In genomic region chr20:18638768-18639167, GRCh38 we compare ENCODE assay signal across 25 cellular contexts. TPM values are rescaled to one million over a fixed set of nuclear protein-coding genes. Genes with fewer than 3 reads are reported as not detected.
DNase-seq lines count a peak whose midpoint lies in the region; ATAC-seq, FAIRE-seq and TF ChIP-seq lines count a peak whose summit lies in the region.
"Had no signal": no experiment of that assay in that cellular context is flagged by ENCODE, and none has a peak within 500 bp of the region (broad histone marks: within the 10 kb centered on the region; RNA-seq: fewer than 3 reads in every experiment).

No MANE protein-coding gene starts in this region.

- H3K36me3 Mint-ChIP-seq in astrocyte (ENCODE audit: low read depth, unreplicated experiment) (peaks cover 8% of the 10 kb centered on the region), memory B cell (peaks cover 13% of the 10 kb centered on the region)
- H3K36me3 Mint-ChIP-seq in T-helper 2 cell treated with Interferon-gamma antibody and Interleukin-4, amounts not matched to agents 5 μg/mL and 100 μg/mL, for 36 hours (ENCODE audit: low read depth) = no peaks in the 10 kb centered on the region

- H3K27me3 Mint-ChIP-seq in stimulated activated naive CD8-positive, alpha-beta T cell treated with anti-CD3 and anti-CD28 coated beads, Interleukin-15, amount 100 ng/mL, for 72 hours = no peaks in the 10 kb centered on the region
- H3K27me3 Mint-ChIP-seq in astrocyte (ENCODE audit: low read depth, unreplicated experiment) (no peaks in the 10 kb centered on the region), memory B cell (no peaks in the 10 kb centered on the region)
- no peaks in the 10 kb centered on the region for H3K27me3 Mint-ChIP-seq in T-helper 2 cell treated with Interferon-gamma antibody and Interleukin-4, amounts not matched to agents 5 μg/mL and 100 μg/mL, for 36 hours (ENCODE audit: low read depth)
- H3K27me3 Mint-ChIP-seq: activated naive CD8-positive, alpha-beta T cell; CD4-positive, alpha-beta memory T cell; progenitor cell of endocrine pancreas had no signal

- no peak overlapping the region for H3K4me3 Mint-ChIP-seq in stimulated activated naive CD8-positive, alpha-beta T cell treated with anti-CD3 and anti-CD28 coated beads, Interleukin-15, amount 100 ng/mL, for 72 hours
- H3K4me3 Mint-ChIP-seq in astrocyte (ENCODE audit: unreplicated experiment) (no peak overlapping the region), memory B cell (no peak overlapping the region)
- H3K4me3 Mint-ChIP-seq in T-helper 2 cell treated with Interferon-gamma antibody and Interleukin-4, amounts not matched to agents 5 μg/mL and 100 μg/mL, for 36 hours = no peak overlapping the region
- H3K4me3 Mint-ChIP-seq: activated naive CD8-positive, alpha-beta T cell had no signal

- H4K20me1 ChIP-seq in astrocyte (ENCODE audit: insufficient read depth, low read length) = no peaks in the 10 kb centered on the region

- H3K36me3 ChIP-seq in astrocyte (ENCODE audit: insufficient read depth, low read length) (no peaks in the 10 kb centered on the region), uterus (no peaks in the 10 kb centered on the region)
- H3K36me3 ChIP-seq: neutrophil had no signal

- intact Hi-C loops in uterus (cut with DNase I; ENCODE audit: low total_unique reads) (no loop called here), Right ventricle myocardium superior (cut with DNase I) (no loop called here)

- no peak for TF ChIP-seq POLR2A in uterus (IDR thresholded peaks at IDR 0.05)

- H3K9me3 Mint-ChIP-seq in stimulated activated naive CD8-positive, alpha-beta T cell treated with anti-CD3 and anti-CD28 coated beads, Interleukin-15, amount 100 ng/mL, for 72 hours = no peaks in the 10 kb centered on the region
- H3K9me3 Mint-ChIP-seq in astrocyte (ENCODE audit: unreplicated experiment) = no peaks in the 10 kb centered on the region
- peaks cover 2% of the 10 kb centered on the region for H3K9me3 Mint-ChIP-seq in memory B cell
- no peaks in the 10 kb centered on the region for H3K9me3 Mint-ChIP-seq in T-helper 2 cell treated with Interferon-gamma antibody and Interleukin-4, amounts not matched to agents 5 μg/mL and 100 μg/mL, for 36 hours
- H3K9me3 Mint-ChIP-seq: CD4-positive, alpha-beta memory T cell had no signal

- H3K27ac ChIP-seq in astrocyte (ENCODE audit: low read depth, low read length) (no peak overlapping the region), uterus (peak overlapping the region; percentile 17 to 63)
- H3K27ac ChIP-seq: epithelial cell of prostate, HL-60, neutrophil had no signal

- no peak overlapping the region for H2AFZ ChIP-seq in astrocyte (ENCODE audit: low read depth, low read length)

- no peaks in the 10 kb centered on the region for H3K79me2 ChIP-seq in astrocyte (ENCODE audit: insufficient read depth, low read length)

- no peaks in the 10 kb centered on the region for H3K4me1 Mint-ChIP-seq in stimulated activated naive CD8-positive, alpha-beta T cell treated with anti-CD3 and anti-CD28 coated beads, Interleukin-15, amount 100 ng/mL, for 72 hours
- H3K4me1 Mint-ChIP-seq in astrocyte (ENCODE audit: low read depth, unreplicated experiment) (peaks cover 19% of the 10 kb centered on the region), memory B cell (peaks cover 21% of the 10 kb centered on the region)
- H3K4me1 Mint-ChIP-seq in T-helper 2 cell treated with Interferon-gamma antibody and Interleukin-4, amounts not matched to agents 5 μg/mL and 100 μg/mL, for 36 hours (ENCODE audit: low read depth) = no peaks in the 10 kb centered on the region

- DNase-seq in stimulated activated naive CD8-positive, alpha-beta T cell treated with anti-CD3 and anti-CD28 coated beads, Interleukin-15, Interleukin-2, amounts not matched to agents 100 U/mL and 50 U/mL, for 24 hours = no peak
- DNase-seq in stimulated activated naive CD8-positive, alpha-beta T cell treated with anti-CD3 and anti-CD28 coated beads, Interleukin-15, amount 100 ng/mL, for 72 hours = no peak
- DNase-seq in astrocyte (ENCODE audit: low read depth) = no peak
- no peak for DNase-seq in memory B cell (ENCODE audit: low spot score in 2 of 2)
- no peak for DNase-seq in uterus
- no peak for DNase-seq in Right ventricle myocardium superior
- DNase-seq in T-helper 2 cell treated with Interferon-gamma antibody and Interleukin-4, amounts not matched to agents 5 μg/mL and 100 μg/mL, for 36 hours (ENCODE audit: low spot score) = no peak
- no peak for DNase-seq in DMS 273 treated with DMSO at 0.1 percent for 48 hours (lab: John Stamatoyannopoulos, UW)
- DNase-seq: 8988T; activated CD4-positive, alpha-beta T cell treated with anti-CD3 and anti-CD28 coated beads, Interleukin-2, amount 50 U/mL, for 4 hours; AML-193; CD4-positive, alpha-beta memory T cell; DMS153; effector CD4-positive, alpha-beta T cell; Karpas-422; NCI-H1436 treated with DMSO at 0.1 percent for 48 hours; RPMI8226; T-helper 1 cell; tibial artery had no signal

- H3K27ac Mint-ChIP-seq in stimulated activated naive CD8-positive, alpha-beta T cell treated with anti-CD3 and anti-CD28 coated beads, Interleukin-15, amount 100 ng/mL, for 72 hours = no peak overlapping the region
- peak overlapping the region; percentile 2 for H3K27ac Mint-ChIP-seq in astrocyte (ENCODE audit: unreplicated experiment)
- peak overlapping the region; percentile 58 for H3K27ac Mint-ChIP-seq in memory B cell
- no peak overlapping the region for H3K27ac Mint-ChIP-seq in T-helper 2 cell treated with Interferon-gamma antibody and Interleukin-4, amounts not matched to agents 5 μg/mL and 100 μg/mL, for 36 hours
- H3K27ac Mint-ChIP-seq: activated naive CD8-positive, alpha-beta T cell; progenitor cell of endocrine pancreas had no signal

- H3K4me1 ChIP-seq in astrocyte (ENCODE audit: insufficient read depth, low read length) (no peaks in the 10 kb centered on the region), uterus (peaks cover 0 to 6% of the 10 kb centered on the region in 2 donors)

- peak; percentile 63 for ATAC-seq in stimulated activated naive CD8-positive, alpha-beta T cell treated with anti-CD3 and anti-CD28 coated beads, Interleukin-15, Interleukin-2, amounts not matched to agents 100 U/mL and 50 U/mL, for 24 hours
- no peak for ATAC-seq in stimulated activated naive CD8-positive, alpha-beta T cell treated with anti-CD3 and anti-CD28 coated beads, Interleukin-15, amount 100 ng/mL, for 72 hours
- no peak for ATAC-seq in memory B cell (ENCODE audit: low read depth)
- no peak for ATAC-seq in Right ventricle myocardium superior (ENCODE audit: poor library complexity)

- FAIRE-seq in astrocyte (lab: Jason Lieb, UNC) = no peak

- H3K9me3 ChIP-seq in astrocyte (ENCODE audit: insufficient read depth, low read depth, low read length) = no peaks in the 10 kb centered on the region
- H3K9me3 ChIP-seq in uterus = no peaks in the 10 kb centered on the region
- H3K9me3 ChIP-seq: neutrophil, tibial artery had no signal

- no peak overlapping the region for H3K4me2 ChIP-seq in astrocyte (ENCODE audit: low read length)

- H3K27me3 ChIP-seq in astrocyte (ENCODE audit: insufficient read depth, low read length) = no peaks in the 10 kb centered on the region
- H3K27me3 ChIP-seq in uterus = no peaks in the 10 kb centered on the region
- H3K27me3 ChIP-seq: neutrophil, tibial artery had no signal

- H3K4me3 ChIP-seq in astrocyte (ENCODE audit: insufficient read depth, low read depth, low read length) (no peak overlapping the region), uterus (no peak overlapping the region)
- H3K4me3 ChIP-seq: lung, tibial artery had no signal

- H3K9ac ChIP-seq in astrocyte (ENCODE audit: low read length) = no peak overlapping the region

- TF ChIP-seq CTCF in astrocyte (IDR thresholded peaks at IDR 0.05; ENCODE audit: insufficient read depth, low read depth, low read length) = no peak
- TF ChIP-seq CTCF in uterus (IDR thresholded peaks at IDR 0.05) = no peak

RNA-seq across cellular contexts. Expression of gene DTD1, which starts 50.9 kb away (rescaled TPM):
- total RNA-seq in astrocyte (38.1 and 40.5 TPM in 2 replicates), uterus (10 to 100 TPM; 23.4 to 38.3 (median 30.7) TPM), Right ventricle myocardium superior (12.4 TPM)

Comparison
In these comparisons a context has a peak if more than half of its experiments do, and no peak if none do; other contexts are left out.
1. H3K27ac Mint-ChIP-seq: peak in astrocyte (single experiment) and memory B cell (single experiment); none in stimulated activated naive CD8-positive, alpha-beta T cell treated with anti-CD3 and anti-CD28 coated beads, Interleukin-15, amount 100 ng/mL, for 72 hours (0 of 2) and T-helper 2 cell treated with Interferon-gamma antibody and Interleukin-4, amounts not matched to agents 5 μg/mL and 100 μg/mL, for 36 hours (single experiment).